ENCODE assay signal across 8 cellular contexts in the genomic region with DNA sequence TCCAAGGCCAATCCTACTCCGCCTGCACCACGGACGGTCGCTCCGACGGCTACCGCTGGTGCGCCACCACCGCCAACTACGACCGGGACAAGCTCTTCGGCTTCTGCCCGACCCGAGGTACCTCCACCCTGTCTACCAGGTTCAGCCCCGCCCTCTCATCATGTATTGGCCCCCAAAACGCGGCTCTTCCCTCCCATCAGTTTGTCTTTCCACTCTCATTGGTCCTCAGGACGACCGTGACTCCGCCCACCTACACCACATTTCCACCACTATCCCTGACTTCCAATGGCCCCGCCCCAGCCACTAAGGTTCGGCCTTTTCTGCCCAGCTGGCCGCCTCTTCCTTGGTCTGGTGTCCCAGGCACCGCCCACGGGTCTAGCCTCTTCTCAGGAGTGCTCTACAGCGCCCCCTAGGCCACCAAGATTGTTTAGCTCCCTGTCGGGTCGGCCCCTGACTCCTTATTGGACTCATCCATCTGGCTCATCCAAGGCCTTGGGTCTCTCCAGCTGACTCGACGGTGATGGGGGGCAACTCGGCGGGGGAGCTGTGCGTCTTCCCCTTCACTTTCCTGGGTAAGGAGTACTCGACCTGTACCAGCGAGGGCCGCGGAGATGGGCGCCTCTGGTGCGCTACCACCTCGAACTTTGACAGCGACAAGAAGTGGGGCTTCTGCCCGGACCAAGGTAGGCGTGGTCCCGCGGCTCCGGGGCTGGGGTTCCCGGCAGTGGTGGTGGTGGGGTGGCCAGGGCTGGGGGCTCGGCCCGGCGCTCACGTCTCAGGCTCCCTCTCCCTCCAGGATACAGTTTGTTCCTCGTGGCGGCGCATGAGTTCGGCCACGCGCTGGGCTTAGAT. TPM values are rescaled to one million over a fixed set of nuclear protein-coding genes. Genes with fewer than 3 reads are reported as not detected.
DNase-seq lines count a peak whose midpoint lies in the region; ATAC-seq and TF ChIP-seq lines count a peak whose summit lies in the region.

No MANE protein-coding gene starts in this region.

- peaks cover 52% of the 10 kb centered on the region for H3K27me3 ChIP-seq in CD8-positive, alpha-beta memory T cell (ENCODE audit: insufficient read depth, low read length, poor library complexity, severe bottlenecking)

- peak; percentile 63 for TF ChIP-seq CTCF in activated CD8-positive, alpha-beta T cell treated with anti-CD3 and anti-CD28 coated beads for 36 hours (IDR thresholded peaks at IDR 0.05)

- POLR2A ChIA-PET in CD8-positive, alpha-beta memory T cell (lab: Charles Lee) = no interaction called here
- POLR2A ChIA-PET in activated CD8-positive, alpha-beta T cell treated with anti-CD3 and anti-CD28 coated beads for 36 hours (lab: Charles Lee) = no interaction called here

- H3K4me3 ChIP-seq in CD8-positive, alpha-beta memory T cell (ENCODE audit: low read length) = no peak overlapping the region

- H3K27ac ChIP-seq in CD8-positive, alpha-beta memory T cell (ENCODE audit: low read depth, low read length) = no peak overlapping the region

- peak overlapping the region; percentile 25 to 79 (median 52) for H3K4me3 Mint-ChIP-seq in CD8-positive, alpha-beta memory T cell
- H3K4me3 Mint-ChIP-seq in activated CD8-positive, alpha-beta T cell treated with anti-CD3 and anti-CD28 coated beads for 36 hours = no peak overlapping the region

- H3K4me1 Mint-ChIP-seq in CD8-positive, alpha-beta memory T cell = peaks cover 52 to 71% (median 55%) of the 10 kb centered on the region in 3 donors
- peaks cover 57% of the 10 kb centered on the region for H3K4me1 Mint-ChIP-seq in activated CD8-positive, alpha-beta T cell treated with anti-CD3 and anti-CD28 coated beads for 36 hours (ENCODE audit: low read depth)

- peaks cover 42 to 75% of the 10 kb centered on the region in 2 donors for H3K27me3 Mint-ChIP-seq in CD8-positive, alpha-beta memory T cell
- peaks cover 66% of the 10 kb centered on the region for H3K27me3 Mint-ChIP-seq in activated CD8-positive, alpha-beta T cell treated with anti-CD3 and anti-CD28 coated beads for 36 hours

- no peaks in the 10 kb centered on the region for H3K9me3 ChIP-seq in CD8-positive, alpha-beta memory T cell (ENCODE audit: low read length)

- intact Hi-C loops in activated CD8-positive, alpha-beta T cell treated with anti-CD3 and anti-CD28 coated beads for 36 hours (cut with micrococcal nuclease) = no loop called here
- intact Hi-C loops in cardiac septum (cut with DNase I) = loop anchor here (10.0 kb wide), 1 partner anchor 163 kb away; no protein-coding TSS in a partner anchor

- peaks cover 0 to 5% (median 0%) of the 10 kb centered on the region in 5 donors for H3K9me3 Mint-ChIP-seq in CD8-positive, alpha-beta memory T cell
- H3K9me3 Mint-ChIP-seq in activated CD8-positive, alpha-beta T cell treated with anti-CD3 and anti-CD28 coated beads for 36 hours = no peaks in the 10 kb centered on the region

- no peaks in the 10 kb centered on the region for H3K36me3 ChIP-seq in CD8-positive, alpha-beta memory T cell (ENCODE audit: insufficient read depth, low read length)

- CTCF ChIA-PET in CD8-positive, alpha-beta memory T cell (lab: Charles Lee) = interaction anchor here (0.8 to 3.4 kb wide), 3 partner anchors 7 to 25 kb away, joined by 3 to 26 read pairs (median 21); no protein-coding TSS in a partner anchor
- CTCF ChIA-PET in activated CD8-positive, alpha-beta T cell treated with anti-CD3 and anti-CD28 coated beads for 36 hours (lab: Charles Lee) = interaction anchor here (1.1 to 4.7 kb wide), 9 partner anchors 13 to 391 kb away, joined by 3 to 82 read pairs (median 8); a partner anchor contains a TSS

- peaks cover 55% of the 10 kb centered on the region for H3K4me1 ChIP-seq in CD8-positive, alpha-beta memory T cell (ENCODE audit: insufficient read depth, low read length)

- peak overlapping the region in 7 of 8 donors; percentile 46 to 95 (median 77) for H3K27ac Mint-ChIP-seq in CD8-positive, alpha-beta memory T cell
- no peak overlapping the region for H3K27ac Mint-ChIP-seq in activated CD8-positive, alpha-beta T cell treated with anti-CD3 and anti-CD28 coated beads for 36 hours

- ATAC-seq in activated CD8-positive, alpha-beta T cell treated with anti-CD3 and anti-CD28 coated beads for 36 hours = no peak
- ATAC-seq in HG03432 (IDR thresholded peaks at IDR 0.05; ENCODE audit: unreplicated experiment) = no peak
- no peak for ATAC-seq in GM21447 (IDR thresholded peaks at IDR 0.05; ENCODE audit: unreplicated experiment)

- peaks cover 0 to 2% (median 0%) of the 10 kb centered on the region in 3 donors for H3K36me3 Mint-ChIP-seq in CD8-positive, alpha-beta memory T cell
- H3K36me3 Mint-ChIP-seq in activated CD8-positive, alpha-beta T cell treated with anti-CD3 and anti-CD28 coated beads for 36 hours (ENCODE audit: low read depth) = no peaks in the 10 kb centered on the region

- in situ Hi-C loops in KBM-7 (cut with MboI; ENCODE audit: low pct_unique_long_range_greater_than_20kb, low sequenced_read_pairs) = no loop called here

- DNase-seq in CD8-positive, alpha-beta memory T cell = peak in 2 of 5 donors; percentile 17 to 52
- peak; percentile 62 for DNase-seq in KBM-7
- peak; percentile 74 for DNase-seq in activated CD8-positive, alpha-beta T cell treated with anti-CD3 and anti-CD28 coated beads for 36 hours
- DNase-seq in cardiac septum (ENCODE audit: low spot score) = peak; percentile 94
- DNase-seq in stimulated activated CD4-positive, alpha-beta T cell treated with anti-CD3 and anti-CD28 coated beads, Interleukin-2, amount 100 ng/mL, for 48 hours = peak; percentile 56 to 69
- no peak for DNase-seq in ureter (ENCODE audit: low spot score)

RNA-seq across cellular contexts. Expression of a gene that starts 3.1 kb away (rescaled TPM):
- 1 to 10 TPM; 3.9 to 5.0 TPM for total RNA-seq in CD8-positive, alpha-beta memory T cell
- polyA plus RNA-seq in CD8-positive, alpha-beta memory T cell = not detected
- total RNA-seq in activated CD8-positive, alpha-beta T cell treated with anti-CD3 and anti-CD28 coated beads for 36 hours = under 1 TPM in 1 of 2 experiments, not detected in 1; 0.11 TPM
- 2.4 TPM for total RNA-seq in cardiac septum
- 1.4 TPM for total RNA-seq in ureter

RNA-seq across cellular contexts. Expression of a gene that starts 17.2 kb away (rescaled TPM):
- total RNA-seq in CD8-positive, alpha-beta memory T cell = not detected
- not detected for polyA plus RNA-seq in CD8-positive, alpha-beta memory T cell
- total RNA-seq in activated CD8-positive, alpha-beta T cell treated with anti-CD3 and anti-CD28 coated beads for 36 hours = under 1 TPM in 1 of 2 experiments, not detected in 1; 0.43 TPM
- 0.73 TPM for total RNA-seq in cardiac septum
- not detected for total RNA-seq in ureter

RNA-seq across cellular contexts. Expression of a gene that starts 39.9 kb away (rescaled TPM):
- total RNA-seq in CD8-positive, alpha-beta memory T cell = 10 to 100 TPM; 37.5 to 38.3 TPM
- 14.6 TPM for polyA plus RNA-seq in CD8-positive, alpha-beta memory T cell
- 10 to 100 TPM; 27.0 to 28.8 TPM for total RNA-seq in activated CD8-positive, alpha-beta T cell treated with anti-CD3 and anti-CD28 coated beads for 36 hours
- total RNA-seq in cardiac septum (8.5 TPM), ureter (23.9 TPM)
